ENCODE assay signal across 1 cellular context in genomic region chr19:3194063-3194702, GRCh38.
TF ChIP-seq lines count a peak whose summit lies in the region.

No MANE protein-coding gene starts in this region.

TF ChIP-seq in SK-N-SH treated with all-trans-retinoic acid at 6 μM for 48 hours, 23 proteins besides CTCF, POLR2A, EP300 and RAD21 (continued from another document):
- TF ChIP-seq CREB5 (CRISPR knock-in tag; IDR thresholded peaks at IDR 0.05; ENCODE audit: low read depth) (no peak), PPARA (CRISPR knock-in tag; IDR thresholded peaks at IDR 0.05; ENCODE audit: borderline replicate concordance) (no peak), PATZ1 (CRISPR knock-in tag; IDR thresholded peaks at IDR 0.05; ENCODE audit: borderline replicate concordance) (no peak), ZFP30 (CRISPR knock-in tag; IDR thresholded peaks at IDR 0.05) (no peak)
- TF ChIP-seq, protein P1, sequence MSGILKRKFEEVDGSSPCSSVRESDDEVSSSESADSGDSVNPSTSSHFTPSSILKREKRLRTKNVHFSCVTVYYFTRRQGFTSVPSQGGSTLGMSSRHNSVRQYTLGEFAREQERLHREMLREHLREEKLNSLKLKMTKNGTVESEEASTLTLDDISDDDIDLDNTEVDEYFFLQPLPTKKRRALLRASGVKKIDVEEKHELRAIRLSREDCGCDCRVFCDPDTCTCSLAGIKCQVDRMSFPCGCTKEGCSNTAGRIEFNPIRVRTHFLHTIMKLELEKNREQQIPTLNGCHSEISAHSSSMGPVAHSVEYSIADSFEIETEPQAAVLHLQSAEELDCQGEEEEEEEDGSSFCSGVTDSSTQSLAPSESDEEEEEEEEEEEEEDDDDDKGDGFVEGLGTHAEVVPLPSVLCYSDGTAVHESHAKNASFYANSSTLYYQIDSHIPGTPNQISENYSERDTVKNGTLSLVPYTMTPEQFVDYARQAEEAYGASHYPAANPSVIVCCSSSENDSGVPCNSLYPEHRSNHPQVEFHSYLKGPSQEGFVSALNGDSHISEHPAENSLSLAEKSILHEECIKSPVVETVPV (CRISPR knock-in tag; IDR thresholded peaks at IDR 0.05), result no peak
TF ChIP-seq in SK-N-SH treated with all-trans-retinoic acid at 6 μM for 48 hours: peak in this region for 0.
